In the genomic region with DNA sequence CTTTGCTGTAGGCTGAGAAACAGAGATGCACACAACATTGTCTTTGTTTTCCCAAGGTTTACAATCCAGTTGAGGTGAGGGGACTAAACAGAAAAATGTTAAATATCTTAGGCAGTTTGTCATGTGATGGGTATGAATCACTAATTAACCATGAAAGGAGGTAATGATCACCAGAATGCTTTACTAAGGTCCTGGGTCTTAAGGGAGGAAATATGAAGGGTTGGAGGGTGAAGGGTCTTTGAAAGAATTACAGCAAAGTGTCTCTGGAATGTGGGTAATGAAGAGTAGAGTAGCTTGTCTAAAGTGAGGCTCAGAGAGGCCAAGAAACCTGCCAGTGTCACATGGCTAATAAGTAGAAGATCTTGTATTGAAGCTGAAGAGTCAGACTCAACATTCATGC, we compare ENCODE assay signal across 2 cellular contexts.
A peak's percentile ranks its signal among the peaks of the same experiment; 100 is the strongest.
TF ChIP-seq lines count a peak whose summit lies in the region.

No MANE protein-coding gene starts in this region.

TF ChIP-seq in SK-N-SH treated with all-trans-retinoic acid at 6 μM for 48 hours, 23 proteins besides CTCF, POLR2A, EP300 and RAD21:
- TF ChIP-seq PPARA (CRISPR knock-in tag; IDR thresholded peaks at IDR 0.05; ENCODE audit: borderline replicate concordance) (no peak), ISL1 (CRISPR knock-in tag; IDR thresholded peaks at IDR 0.05) (peak; percentile 20; the same call in 1 of the 2 replicates), TCF4 (CRISPR knock-in tag; IDR thresholded peaks at IDR 0.05; ENCODE audit: borderline replicate concordance) (no peak), GLIS3 (CRISPR knock-in tag; IDR thresholded peaks at IDR 0.05) (no peak)
- TF ChIP-seq, protein P1, sequence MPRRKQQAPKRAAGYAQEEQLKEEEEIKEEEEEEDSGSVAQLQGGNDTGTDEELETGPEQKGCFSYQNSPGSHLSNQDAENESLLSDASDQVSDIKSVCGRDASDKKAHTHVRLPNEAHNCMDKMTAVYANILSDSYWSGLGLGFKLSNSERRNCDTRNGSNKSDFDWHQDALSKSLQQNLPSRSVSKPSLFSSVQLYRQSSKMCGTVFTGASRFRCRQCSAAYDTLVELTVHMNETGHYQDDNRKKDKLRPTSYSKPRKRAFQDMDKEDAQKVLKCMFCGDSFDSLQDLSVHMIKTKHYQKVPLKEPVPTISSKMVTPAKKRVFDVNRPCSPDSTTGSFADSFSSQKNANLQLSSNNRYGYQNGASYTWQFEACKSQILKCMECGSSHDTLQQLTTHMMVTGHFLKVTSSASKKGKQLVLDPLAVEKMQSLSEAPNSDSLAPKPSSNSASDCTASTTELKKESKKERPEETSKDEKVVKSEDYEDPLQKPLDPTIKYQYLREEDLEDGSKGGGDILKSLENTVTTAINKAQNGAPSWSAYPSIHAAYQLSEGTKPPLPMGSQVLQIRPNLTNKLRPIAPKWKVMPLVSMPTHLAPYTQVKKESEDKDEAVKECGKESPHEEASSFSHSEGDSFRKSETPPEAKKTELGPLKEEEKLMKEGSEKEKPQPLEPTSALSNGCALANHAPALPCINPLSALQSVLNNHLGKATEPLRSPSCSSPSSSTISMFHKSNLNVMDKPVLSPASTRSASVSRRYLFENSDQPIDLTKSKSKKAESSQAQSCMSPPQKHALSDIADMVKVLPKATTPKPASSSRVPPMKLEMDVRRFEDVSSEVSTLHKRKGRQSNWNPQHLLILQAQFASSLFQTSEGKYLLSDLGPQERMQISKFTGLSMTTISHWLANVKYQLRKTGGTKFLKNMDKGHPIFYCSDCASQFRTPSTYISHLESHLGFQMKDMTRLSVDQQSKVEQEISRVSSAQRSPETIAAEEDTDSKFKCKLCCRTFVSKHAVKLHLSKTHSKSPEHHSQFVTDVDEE (CRISPR knock-in tag; IDR thresholded peaks at IDR 0.05) = no peak

TF ChIP-seq in SK-N-SH, 30 proteins besides CTCF, POLR2A, EP300 and RAD21:
- TF ChIP-seq FOXJ3 (CRISPR knock-in tag; IDR thresholded peaks at IDR 0.05) = no peak
- no peak for TF ChIP-seq MXI1 (IDR thresholded peaks at IDR 0.05; ENCODE audit: low read depth, low read length)
- no peak for TF ChIP-seq SMC3 (IDR thresholded peaks at IDR 0.05; ENCODE audit: low read depth, low read length)
- TF ChIP-seq, protein P2, sequence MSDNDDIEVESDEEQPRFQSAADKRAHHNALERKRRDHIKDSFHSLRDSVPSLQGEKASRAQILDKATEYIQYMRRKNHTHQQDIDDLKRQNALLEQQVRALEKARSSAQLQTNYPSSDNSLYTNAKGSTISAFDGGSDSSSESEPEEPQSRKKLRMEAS (IDR thresholded peaks at IDR 0.05; ENCODE audit: low read depth) = no peak
- TF ChIP-seq YY1 (IDR thresholded peaks at IDR 0.05; ENCODE audit: low read depth) = no peak
TF ChIP-seq in SK-N-SH: peak in this region for 0.
